18 cellular contexts compared by ENCODE assay signal in genomic region chr11:119371067-119371601, GRCh38. TPM values are rescaled to one million over a fixed set of nuclear protein-coding genes. Genes with fewer than 3 reads are reported as not detected.
DNase-seq lines count a peak whose midpoint lies in the region; ATAC-seq, FAIRE-seq and TF ChIP-seq lines count a peak whose summit lies in the region.
"Had no signal": no experiment of that assay in that cellular context is flagged by ENCODE, and none has a peak within 500 bp of the region (broad histone marks: within the 10 kb centered on the region; RNA-seq: fewer than 3 reads in every experiment).

No MANE protein-coding gene starts in this region.

- TF ChIP-seq POLR2A in HepG2 (IDR thresholded peaks at IDR 0.05; ENCODE audit: insufficient read depth in 1 of 2, low read depth in 2 of 2, low read length in 2 of 2), result no peak

- TF ChIP-seq RAD21 in HepG2 (CRISPR knock-in tag; IDR thresholded peaks at IDR 0.05), result no peak

- H3K79me2 ChIP-seq in Loucy (ENCODE audit: insufficient read depth, low read length) (no peaks in the 10 kb centered on the region), HepG2 (ENCODE audit: insufficient read depth, low read length) (peaks cover 35% of the 10 kb centered on the region)

- FAIRE-seq in HepG2 (lab: Jason Lieb, UNC), result no peak

- BruUV-seq in HepG2 (replicated peaks; lab: Mats Ljungman, UMichigan), result no TSS peak

- H3K36me3 ChIP-seq in Loucy (ENCODE audit: insufficient read depth, low read length) (no peaks in the 10 kb centered on the region), HepG2 (replicated peaks in 1 of 2; ENCODE audit: control insufficient read depth in 1 of 2, insufficient read depth in 2 of 2, low read length in 2 of 2) (no peaks in the 10 kb centered on the region), skeletal muscle tissue (ENCODE audit: control insufficient read depth in 3 of 3, insufficient read depth in 3 of 3, low read length in 3 of 3) (peaks cover 4 to 27% (median 8%) of the 10 kb centered on the region in 3 donors)
- H3K36me3 ChIP-seq: ascending aorta, prostate gland had no signal

- H3K4me3 ChIP-seq in Loucy (ENCODE audit: low read length, poor library complexity, severe bottlenecking) (no peak overlapping the region), HepG2 (replicated peaks in 1 of 3; ENCODE audit: insufficient read depth in 1 of 3, low read depth in 2 of 3, low read length in 3 of 3) (peak overlapping the region in 1 of 3 experiments; percentile 47; a peak in 1 of 6 replicates), skeletal muscle tissue (ENCODE audit: low read length in 3 of 3) (peak overlapping the region; percentile 40 to 64 (median 51))
- H3K4me3 ChIP-seq: ascending aorta, prostate gland had no signal

- DNase-seq in caudate nucleus (lab: John Stamatoyannopoulos, UW), result no peak
- no peak for DNase-seq in HepG2 (ENCODE audit: low spot score)
- DNase-seq in A172 (ENCODE audit: low spot score), result no peak
- no peak for DNase-seq in GOT3 (lab: John Stamatoyannopoulos, UW)
- no peak for DNase-seq in activated T-cell treated with anti-CD3 and anti-CD28 coated beads, Interleukin-2, amount 50 U/mL, for 48 hours
- no peak for DNase-seq in stimulated activated CD4-positive, alpha-beta T cell treated with anti-CD3 and anti-CD28 coated beads, Interleukin-12 subunit alpha, Interleukin-12 subunit beta, amount 100 ng/mL, for 4 hours
- DNase-seq: activated CD4-positive, CD25-positive, alpha-beta regulatory T cell; activated gamma-delta T cell treated with Interleukin-2 at 50 U/mL for 16 hours; KBM-7; left colon; NCI-H345; SHP77 treated with DMSO at 0.1 percent for 48 hours had no signal

- H3K4me2 ChIP-seq in Loucy (ENCODE audit: low read depth, low read length, poor library complexity, severe bottlenecking), result no peak overlapping the region
- H3K4me2 ChIP-seq in HepG2 (ENCODE audit: low read depth, low read length), result peak overlapping the region; percentile 74

- in situ Hi-C loops in HepG2 (cut with HindIII; ENCODE audit: extremely low pct_ligation_motif_present, low pct_unique_long_range_greater_than_20kb), result loop anchor here (5.0 kb wide), 1 partner anchor 34 kb away; no protein-coding TSS in a partner anchor

- POLR2A ChIA-PET in HepG2 (lab: Yijun Ruan, JAX), result interaction anchor here (0.6 to 4.5 kb wide), 10 partner anchors 9 to 250 kb away, joined by 3 to 31 read pairs (median 6); partner anchors contain the start of genes C1QTNF5, CBL, HINFP and MCAM

- H2AFZ ChIP-seq in Loucy (ENCODE audit: low read length), result no peak overlapping the region
- H2AFZ ChIP-seq in HepG2 (ENCODE audit: low read length), result no peak overlapping the region

- intact Hi-C loops in HepG2 (cut with micrococcal nuclease; ENCODE audit: unreplicated experiment), result no loop called here

- ATAC-seq in HepG2, result no peak

- WGBS in HepG2 (ENCODE audit: low lambda C conversion rate), result 80% methylated on average over 6 of the region's 8 CpGs

- TF ChIP-seq EP300 in HepG2 (IDR thresholded peaks at IDR 0.05; ENCODE audit: low read depth in 2 of 2, low read length in 2 of 2), result no peak
- TF ChIP-seq EP300 in HepG2 (CRISPR knock-in tag; IDR thresholded peaks at IDR 0.05; ENCODE audit: borderline replicate concordance), result no peak

- TF ChIP-seq CTCF in Loucy (conservative IDR thresholded peaks at IDR 0.05; ENCODE audit: low read length) (no peak), HepG2 (CRISPR knock-in tag; IDR thresholded peaks at IDR 0.05) (no peak)

- H4K20me1 ChIP-seq in Loucy (ENCODE audit: insufficient read depth, low read length, poor library complexity, severe bottlenecking), result no peaks in the 10 kb centered on the region
- no peaks in the 10 kb centered on the region for H4K20me1 ChIP-seq in HepG2 (ENCODE audit: insufficient read depth, low read length)

- H3K9me3 ChIP-seq in Loucy (ENCODE audit: insufficient read depth, low read depth, low read length) (no peaks in the 10 kb centered on the region), HepG2 (ENCODE audit: low read length) (no peaks in the 10 kb centered on the region), skeletal muscle tissue (ENCODE audit: control insufficient read depth in 3 of 3, low read length in 3 of 3) (no peaks in the 10 kb centered on the region)
- H3K9me3 ChIP-seq: ascending aorta, prostate gland had no signal

- H3K9ac ChIP-seq in Loucy (ENCODE audit: low read depth, low read length, poor library complexity, severe bottlenecking) (peak overlapping the region; percentile 13), HepG2 (ENCODE audit: insufficient read depth, low read depth, low read length) (peak overlapping the region; percentile 51), skeletal muscle tissue (ENCODE audit: low read depth in 1 of 3, low read length in 3 of 3) (peak overlapping the region; percentile 64 to 100 (median 69))

- H3F3A ChIP-seq in Loucy (ENCODE audit: low read depth), result no peaks in the 10 kb centered on the region

- CTCF ChIA-PET in HepG2 (lab: Yijun Ruan, JAX; ENCODE audit: low intra/inter-chr PET ratio, low total read pairs), result interaction anchor here (1.0 to 1.6 kb wide), 2 partner anchors 31 to 33 kb away, joined by 3 to 5 read pairs; partner anchors contain the start of gene C1QTNF5

- H3K4me1 ChIP-seq in Loucy (ENCODE audit: insufficient read depth, low read length, poor library complexity, severe bottlenecking), result peaks cover 14% of the 10 kb centered on the region
- peaks cover 100% of the 10 kb centered on the region for H3K4me1 ChIP-seq in HepG2 (ENCODE audit: insufficient read depth, low read length)
- H3K4me1 ChIP-seq in skeletal muscle tissue (ENCODE audit: control insufficient read depth in 3 of 3, insufficient read depth in 3 of 3, low read length in 3 of 3), result peaks cover 98 to 100% (median 100%) of the 10 kb centered on the region in 3 donors

- H3K27ac ChIP-seq in caudate nucleus (ENCODE audit: low read depth, low read length) (peak overlapping the region; percentile 98), HepG2 (ENCODE audit: extremely low read length, insufficient read depth, low read length) (peak overlapping the region; percentile 93), skeletal muscle tissue (ENCODE audit: low read depth, low read length) (peak overlapping the region; percentile 100)

- H3K27me3 ChIP-seq in Loucy (ENCODE audit: insufficient read depth, low read length, poor library complexity, severe bottlenecking), result no peaks in the 10 kb centered on the region
- H3K27me3 ChIP-seq in HepG2 (ENCODE audit: control insufficient read depth in 1 of 2, insufficient read depth in 2 of 2, low read length in 2 of 2), result no peaks in the 10 kb centered on the region
- no peaks in the 10 kb centered on the region for H3K27me3 ChIP-seq in skeletal muscle tissue (ENCODE audit: control insufficient read depth in 3 of 3, insufficient read depth in 3 of 3, low read length in 3 of 3)
- H3K27me3 ChIP-seq: ascending aorta had no signal

- no peaks in the 10 kb centered on the region for H3K9me2 ChIP-seq in Loucy (replicated peaks; ENCODE audit: low read depth, low read length)

RNA-seq across cellular contexts. Expression of gene USP2, which starts 10.4 kb away (rescaled TPM):
- total RNA-seq in HepG2 (2016; rRNA removed; fragmentation: Illumina TruSeq; extraction: Trizol), result 6.0 and 7.2 TPM in 2 replicates
- 1.1 and 1.7 TPM in 2 replicates for total RNA-seq in HepG2 (2016; cell fraction: cytosol; rRNA removed; fragmentation: Illumina TruSeq; extraction: Trizol; ENCODE audit: low read depth)
- 6.5 and 7.1 TPM in 2 replicates for total RNA-seq in HepG2 (2016; cell fraction: insoluble cytoplasmic fraction; rRNA removed; fragmentation: Illumina TruSeq; extraction: Trizol)
- 5.7 and 5.9 TPM in 2 replicates for total RNA-seq in HepG2 (2016; cell fraction: membrane; rRNA removed; fragmentation: Illumina TruSeq; extraction: Trizol)
- 5.8 and 7.8 TPM in 2 replicates for total RNA-seq in HepG2 (2016; cell fraction: nucleus; rRNA removed; fragmentation: Illumina TruSeq; extraction: Trizol)
- polyA plus RNA-seq in HepG2 (2011; rRNA removed), result 2.5 and 3.2 TPM in 2 replicates
- polyA plus RNA-seq in HepG2 (2011; cell fraction: cytosol; rRNA removed), result 2.2 TPM in 2 replicates
- 4.4 and 4.7 TPM in 2 replicates for polyA plus RNA-seq in HepG2 (2011; cell fraction: nucleus; rRNA removed)
- 2.5 and 3.0 TPM in 2 replicates for polyA plus RNA-seq in HepG2 (2012)
- polyA plus RNA-seq in HepG2 (2016; cell fraction: cytosol; fragmentation: Illumina TruSeq; extraction: Trizol; ENCODE audit: low read depth), result 1.1 and 1.3 TPM in 2 replicates
- polyA plus RNA-seq in HepG2 (2016; cell fraction: insoluble cytoplasmic fraction; fragmentation: Illumina TruSeq; extraction: Trizol; ENCODE audit: low read depth), result 7.6 and 11.3 TPM in 2 replicates
- 4.1 and 4.2 TPM in 2 replicates for polyA plus RNA-seq in HepG2 (2016; cell fraction: membrane; fragmentation: Illumina TruSeq; extraction: Trizol; ENCODE audit: low read depth)
- 22.1 and 23.0 TPM in 2 replicates for polyA plus RNA-seq in HepG2 (2016; cell fraction: nucleus; fragmentation: Illumina TruSeq; extraction: Trizol; ENCODE audit: insufficient read depth, low read depth)
- 5.4 and 5.9 TPM in 2 replicates for polyA minus RNA-seq in HepG2 (2011; rRNA and poly(A)+ RNA removed; ENCODE audit: low replicate concordance)
- 4.0 and 5.4 TPM in 2 replicates for polyA minus RNA-seq in HepG2 (2011; cell fraction: cytosol; rRNA and poly(A)+ RNA removed)
- 2.4 and 5.7 TPM in 2 replicates for polyA minus RNA-seq in HepG2 (2011; cell fraction: nucleus; rRNA and poly(A)+ RNA removed)
- total RNA-seq in skeletal muscle tissue, result 8.9 TPM
- total RNA-seq in A172 (2014; rRNA removed; shearing (Covaris generic)), result 0.17 TPM in 1 of 2 replicates, not detected in the other
- total RNA-seq: ascending aorta had no signal

RNA-seq across cellular contexts. Expression of gene MFRP, which starts 24.6 kb away (rescaled TPM):
- not detected in 2 replicates for total RNA-seq in HepG2 (2016; rRNA removed; fragmentation: Illumina TruSeq; extraction: Trizol)
- total RNA-seq in HepG2 (2016; cell fraction: cytosol; rRNA removed; fragmentation: Illumina TruSeq; extraction: Trizol; ENCODE audit: low read depth), result not detected in 2 replicates
- not detected in 2 replicates for total RNA-seq in HepG2 (2016; cell fraction: insoluble cytoplasmic fraction; rRNA removed; fragmentation: Illumina TruSeq; extraction: Trizol)
- not detected in 2 replicates for total RNA-seq in HepG2 (2016; cell fraction: membrane; rRNA removed; fragmentation: Illumina TruSeq; extraction: Trizol)
- not detected in 2 replicates for total RNA-seq in HepG2 (2016; cell fraction: nucleus; rRNA removed; fragmentation: Illumina TruSeq; extraction: Trizol)
- not detected in 2 replicates for polyA plus RNA-seq in HepG2 (2011; rRNA removed)
- not detected in 2 replicates for polyA plus RNA-seq in HepG2 (2011; cell fraction: cytosol; rRNA removed)
- polyA plus RNA-seq in HepG2 (2011; cell fraction: nucleus; rRNA removed), result not detected in 2 replicates
- not detected in 2 replicates for polyA plus RNA-seq in HepG2 (2012)
- not detected in 2 replicates for polyA plus RNA-seq in HepG2 (2016; cell fraction: cytosol; fragmentation: Illumina TruSeq; extraction: Trizol; ENCODE audit: low read depth)
- polyA plus RNA-seq in HepG2 (2016; cell fraction: insoluble cytoplasmic fraction; fragmentation: Illumina TruSeq; extraction: Trizol; ENCODE audit: low read depth), result not detected in 2 replicates
- not detected in 2 replicates for polyA plus RNA-seq in HepG2 (2016; cell fraction: membrane; fragmentation: Illumina TruSeq; extraction: Trizol; ENCODE audit: low read depth)
- polyA plus RNA-seq in HepG2 (2016; cell fraction: nucleus; fragmentation: Illumina TruSeq; extraction: Trizol; ENCODE audit: insufficient read depth, low read depth), result not detected in 2 replicates
- not detected in 2 replicates for polyA minus RNA-seq in HepG2 (2011; rRNA and poly(A)+ RNA removed; ENCODE audit: low replicate concordance)
- polyA minus RNA-seq in HepG2 (2011; cell fraction: cytosol; rRNA and poly(A)+ RNA removed), result not detected in 2 replicates
- not detected in 2 replicates for polyA minus RNA-seq in HepG2 (2011; cell fraction: nucleus; rRNA and poly(A)+ RNA removed)
- not detected for total RNA-seq in skeletal muscle tissue
- not detected in 2 replicates for total RNA-seq in A172 (2014; rRNA removed; shearing (Covaris generic))
- total RNA-seq: ascending aorta, dermis blood vessel endothelial cell, H7, left colon, prostate gland had no signal

RNA-seq across cellular contexts. Expression of gene C1QTNF5, which starts 30.5 kb away (rescaled TPM):
- total RNA-seq in HepG2 (2016; rRNA removed; fragmentation: Illumina TruSeq; extraction: Trizol) (0.77 and 1.2 TPM in 2 replicates), skeletal muscle tissue (17.2 TPM)
- total RNA-seq in HepG2 (2016; cell fraction: cytosol; rRNA removed; fragmentation: Illumina TruSeq; extraction: Trizol; ENCODE audit: low read depth), result 0.26 and 0.40 TPM in 2 replicates
- total RNA-seq in HepG2 (2016; cell fraction: insoluble cytoplasmic fraction; rRNA removed; fragmentation: Illumina TruSeq; extraction: Trizol), result 0.76 and 0.78 TPM in 2 replicates
- 0.28 and 0.45 TPM in 2 replicates for total RNA-seq in HepG2 (2016; cell fraction: membrane; rRNA removed; fragmentation: Illumina TruSeq; extraction: Trizol)
- total RNA-seq in HepG2 (2016; cell fraction: nucleus; rRNA removed; fragmentation: Illumina TruSeq; extraction: Trizol), result 0.47 and 0.91 TPM in 2 replicates
- polyA plus RNA-seq in HepG2 (2011; rRNA removed), result 0.86 TPM in 2 replicates
- 0.91 and 1.1 TPM in 2 replicates for polyA plus RNA-seq in HepG2 (2011; cell fraction: cytosol; rRNA removed)
- polyA plus RNA-seq in HepG2 (2011; cell fraction: nucleus; rRNA removed), result 0.96 and 1.1 TPM in 2 replicates
- polyA plus RNA-seq in HepG2 (2012), result 0.19 and 0.53 TPM in 2 replicates
- 0.25 and 0.45 TPM in 2 replicates for polyA plus RNA-seq in HepG2 (2016; cell fraction: cytosol; fragmentation: Illumina TruSeq; extraction: Trizol; ENCODE audit: low read depth)
- polyA plus RNA-seq in HepG2 (2016; cell fraction: insoluble cytoplasmic fraction; fragmentation: Illumina TruSeq; extraction: Trizol; ENCODE audit: low read depth), result 0.39 and 0.53 TPM in 2 replicates
- polyA plus RNA-seq in HepG2 (2016; cell fraction: membrane; fragmentation: Illumina TruSeq; extraction: Trizol; ENCODE audit: low read depth), result 0.16 and 0.49 TPM in 2 replicates
- 1.1 and 1.6 TPM in 2 replicates for polyA plus RNA-seq in HepG2 (2016; cell fraction: nucleus; fragmentation: Illumina TruSeq; extraction: Trizol; ENCODE audit: insufficient read depth, low read depth)
- 0.94 TPM in 1 of 2 replicates, not detected in the other for polyA minus RNA-seq in HepG2 (2011; rRNA and poly(A)+ RNA removed; ENCODE audit: low replicate concordance)
- not detected in 2 replicates for polyA minus RNA-seq in HepG2 (2011; cell fraction: cytosol; rRNA and poly(A)+ RNA removed)
- polyA minus RNA-seq in HepG2 (2011; cell fraction: nucleus; rRNA and poly(A)+ RNA removed), result not detected in 2 replicates
- not detected in 2 replicates for total RNA-seq in A172 (2014; rRNA removed; shearing (Covaris generic))

RNA-seq across cellular contexts. Expression of gene RNF26, which starts 36.8 kb away (rescaled TPM):
- total RNA-seq in HepG2 (2016; rRNA removed; fragmentation: Illumina TruSeq; extraction: Trizol), result 11.9 and 20.8 TPM in 2 replicates
- total RNA-seq in HepG2 (2016; cell fraction: cytosol; rRNA removed; fragmentation: Illumina TruSeq; extraction: Trizol; ENCODE audit: low read depth), result 5.1 and 5.5 TPM in 2 replicates
- 11.0 and 17.9 TPM in 2 replicates for total RNA-seq in HepG2 (2016; cell fraction: insoluble cytoplasmic fraction; rRNA removed; fragmentation: Illumina TruSeq; extraction: Trizol)
- total RNA-seq in HepG2 (2016; cell fraction: membrane; rRNA removed; fragmentation: Illumina TruSeq; extraction: Trizol), result 25.7 and 27.9 TPM in 2 replicates
- 16.9 and 17.9 TPM in 2 replicates for total RNA-seq in HepG2 (2016; cell fraction: nucleus; rRNA removed; fragmentation: Illumina TruSeq; extraction: Trizol)
- 26.3 and 28.8 TPM in 2 replicates for polyA plus RNA-seq in HepG2 (2011; rRNA removed)
- 33.9 and 41.8 TPM in 2 replicates for polyA plus RNA-seq in HepG2 (2011; cell fraction: cytosol; rRNA removed)
- 21.0 and 21.5 TPM in 2 replicates for polyA plus RNA-seq in HepG2 (2011; cell fraction: nucleus; rRNA removed)
- polyA plus RNA-seq in HepG2 (2012), result 29.6 and 32.1 TPM in 2 replicates
- polyA plus RNA-seq in HepG2 (2016; cell fraction: cytosol; fragmentation: Illumina TruSeq; extraction: Trizol; ENCODE audit: low read depth), result 16.4 and 19.4 TPM in 2 replicates
- polyA plus RNA-seq in HepG2 (2016; cell fraction: insoluble cytoplasmic fraction; fragmentation: Illumina TruSeq; extraction: Trizol; ENCODE audit: low read depth), result 51.2 and 62.2 TPM in 2 replicates
- polyA plus RNA-seq in HepG2 (2016; cell fraction: membrane; fragmentation: Illumina TruSeq; extraction: Trizol; ENCODE audit: low read depth), result 61.9 and 66.3 TPM in 2 replicates
- 50.4 and 51.8 TPM in 2 replicates for polyA plus RNA-seq in HepG2 (2016; cell fraction: nucleus; fragmentation: Illumina TruSeq; extraction: Trizol; ENCODE audit: insufficient read depth, low read depth)
- 92.7 and 163 TPM in 2 replicates for polyA minus RNA-seq in HepG2 (2011; rRNA and poly(A)+ RNA removed; ENCODE audit: low replicate concordance)
- 34.6 and 35.6 TPM in 2 replicates for polyA minus RNA-seq in HepG2 (2011; cell fraction: cytosol; rRNA and poly(A)+ RNA removed)
- 16.9 and 21.8 TPM in 2 replicates for polyA minus RNA-seq in HepG2 (2011; cell fraction: nucleus; rRNA and poly(A)+ RNA removed)
- total RNA-seq in skeletal muscle tissue, result 2.1 TPM
- 3.9 and 5.0 TPM in 2 replicates for total RNA-seq in A172 (2014; rRNA removed; shearing (Covaris generic))

RNA-seq across cellular contexts. Expression of gene THY1, which starts 51.8 kb away (rescaled TPM):
- total RNA-seq in HepG2 (2016; rRNA removed; fragmentation: Illumina TruSeq; extraction: Trizol) (not detected in 2 replicates), skeletal muscle tissue (19.8 TPM)
- total RNA-seq in HepG2 (2016; cell fraction: cytosol; rRNA removed; fragmentation: Illumina TruSeq; extraction: Trizol; ENCODE audit: low read depth), result not detected in 2 replicates
- not detected in 2 replicates for total RNA-seq in HepG2 (2016; cell fraction: insoluble cytoplasmic fraction; rRNA removed; fragmentation: Illumina TruSeq; extraction: Trizol)
- total RNA-seq in HepG2 (2016; cell fraction: membrane; rRNA removed; fragmentation: Illumina TruSeq; extraction: Trizol), result not detected in 2 replicates
- total RNA-seq in HepG2 (2016; cell fraction: nucleus; rRNA removed; fragmentation: Illumina TruSeq; extraction: Trizol), result not detected in 2 replicates
- polyA plus RNA-seq in HepG2 (2011; rRNA removed), result not detected in 2 replicates
- not detected in 2 replicates for polyA plus RNA-seq in HepG2 (2011; cell fraction: cytosol; rRNA removed)
- not detected in 2 replicates for polyA plus RNA-seq in HepG2 (2011; cell fraction: nucleus; rRNA removed)
- polyA plus RNA-seq in HepG2 (2012), result not detected in 2 replicates
- polyA plus RNA-seq in HepG2 (2016; cell fraction: cytosol; fragmentation: Illumina TruSeq; extraction: Trizol; ENCODE audit: low read depth), result not detected in 2 replicates
- not detected in 2 replicates for polyA plus RNA-seq in HepG2 (2016; cell fraction: insoluble cytoplasmic fraction; fragmentation: Illumina TruSeq; extraction: Trizol; ENCODE audit: low read depth)
- polyA plus RNA-seq in HepG2 (2016; cell fraction: membrane; fragmentation: Illumina TruSeq; extraction: Trizol; ENCODE audit: low read depth), result not detected in 2 replicates
- polyA plus RNA-seq in HepG2 (2016; cell fraction: nucleus; fragmentation: Illumina TruSeq; extraction: Trizol; ENCODE audit: insufficient read depth, low read depth), result not detected in 2 replicates
- 0.28 TPM in 1 of 2 replicates, not detected in the other for polyA minus RNA-seq in HepG2 (2011; rRNA and poly(A)+ RNA removed; ENCODE audit: low replicate concordance)
- not detected in 2 replicates for polyA minus RNA-seq in HepG2 (2011; cell fraction: cytosol; rRNA and poly(A)+ RNA removed)
- not detected in 2 replicates for polyA minus RNA-seq in HepG2 (2011; cell fraction: nucleus; rRNA and poly(A)+ RNA removed)
- 276 and 329 TPM in 2 replicates for total RNA-seq in A172 (2014; rRNA removed; shearing (Covaris generic))

Comparison
In these comparisons a context has a peak if more than half of its experiments do, and no peak if none do; other contexts are left out.
1. H3K9ac ChIP-seq: peak in every context shown above with its lines; median percentile 69 in skeletal muscle tissue; 51 in HepG2; 13 in Loucy.